Comparison of ENCODE assay signal across 2 cellular contexts in the genomic region with DNA sequence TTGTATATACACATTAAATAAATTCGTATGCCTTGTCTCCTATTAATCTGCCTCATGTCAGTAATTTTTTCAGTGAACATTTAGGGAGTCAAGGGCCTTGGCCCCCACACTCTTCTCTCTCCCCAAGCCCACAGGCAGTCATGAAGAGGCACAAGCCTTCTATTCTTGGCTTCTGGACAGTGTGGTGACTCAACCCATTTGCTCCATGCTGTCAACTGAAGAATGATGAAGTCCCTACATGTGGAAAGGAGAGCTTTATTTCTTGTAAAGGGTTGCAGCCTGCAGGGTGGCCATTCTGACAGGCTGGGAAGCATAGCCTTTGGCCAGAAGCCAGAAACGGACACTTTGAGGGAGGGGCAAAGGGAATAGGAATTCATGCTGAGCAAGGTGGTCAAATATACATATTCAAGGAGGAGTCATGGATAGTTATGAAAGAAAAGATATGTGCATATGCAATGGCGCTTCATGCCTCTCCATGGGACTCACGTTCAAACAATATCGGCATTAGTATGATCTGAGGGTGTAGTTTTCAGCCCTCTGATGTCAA.
TF ChIP-seq lines count a peak whose summit lies in the region.

No MANE protein-coding gene starts in this region.

TF ChIP-seq in SK-N-SH, 30 proteins besides CTCF, POLR2A, EP300 and RAD21 (continued from another document):
- TF ChIP-seq, protein P1, sequence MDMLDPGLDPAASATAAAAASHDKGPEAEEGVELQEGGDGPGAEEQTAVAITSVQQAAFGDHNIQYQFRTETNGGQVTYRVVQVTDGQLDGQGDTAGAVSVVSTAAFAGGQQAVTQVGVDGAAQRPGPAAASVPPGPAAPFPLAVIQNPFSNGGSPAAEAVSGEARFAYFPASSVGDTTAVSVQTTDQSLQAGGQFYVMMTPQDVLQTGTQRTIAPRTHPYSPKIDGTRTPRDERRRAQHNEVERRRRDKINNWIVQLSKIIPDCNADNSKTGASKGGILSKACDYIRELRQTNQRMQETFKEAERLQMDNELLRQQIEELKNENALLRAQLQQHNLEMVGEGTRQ (IDR thresholded peaks at IDR 0.05; ENCODE audit: borderline replicate concordance, low read depth, low read length) = no peak
- TF ChIP-seq, protein P2, sequence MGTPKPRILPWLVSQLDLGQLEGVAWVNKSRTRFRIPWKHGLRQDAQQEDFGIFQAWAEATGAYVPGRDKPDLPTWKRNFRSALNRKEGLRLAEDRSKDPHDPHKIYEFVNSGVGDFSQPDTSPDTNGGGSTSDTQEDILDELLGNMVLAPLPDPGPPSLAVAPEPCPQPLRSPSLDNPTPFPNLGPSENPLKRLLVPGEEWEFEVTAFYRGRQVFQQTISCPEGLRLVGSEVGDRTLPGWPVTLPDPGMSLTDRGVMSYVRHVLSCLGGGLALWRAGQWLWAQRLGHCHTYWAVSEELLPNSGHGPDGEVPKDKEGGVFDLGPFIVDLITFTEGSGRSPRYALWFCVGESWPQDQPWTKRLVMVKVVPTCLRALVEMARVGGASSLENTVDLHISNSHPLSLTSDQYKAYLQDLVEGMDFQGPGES (IDR thresholded peaks at IDR 0.05; ENCODE audit: low read depth, low read length) = no peak
- TF ChIP-seq, protein P3, sequence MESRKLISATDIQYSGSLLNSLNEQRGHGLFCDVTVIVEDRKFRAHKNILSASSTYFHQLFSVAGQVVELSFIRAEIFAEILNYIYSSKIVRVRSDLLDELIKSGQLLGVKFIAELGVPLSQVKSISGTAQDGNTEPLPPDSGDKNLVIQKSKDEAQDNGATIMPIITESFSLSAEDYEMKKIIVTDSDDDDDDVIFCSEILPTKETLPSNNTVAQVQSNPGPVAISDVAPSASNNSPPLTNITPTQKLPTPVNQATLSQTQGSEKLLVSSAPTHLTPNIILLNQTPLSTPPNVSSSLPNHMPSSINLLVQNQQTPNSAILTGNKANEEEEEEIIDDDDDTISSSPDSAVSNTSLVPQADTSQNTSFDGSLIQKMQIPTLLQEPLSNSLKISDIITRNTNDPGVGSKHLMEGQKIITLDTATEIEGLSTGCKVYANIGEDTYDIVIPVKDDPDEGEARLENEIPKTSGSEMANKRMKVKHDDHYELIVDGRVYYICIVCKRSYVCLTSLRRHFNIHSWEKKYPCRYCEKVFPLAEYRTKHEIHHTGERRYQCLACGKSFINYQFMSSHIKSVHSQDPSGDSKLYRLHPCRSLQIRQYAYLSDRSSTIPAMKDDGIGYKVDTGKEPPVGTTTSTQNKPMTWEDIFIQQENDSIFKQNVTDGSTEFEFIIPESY (IDR thresholded peaks at IDR 0.05; ENCODE audit: borderline replicate concordance, low read depth) = no peak
- TF ChIP-seq FOXM1 (IDR thresholded peaks at IDR 0.05; ENCODE audit: low read depth) (no peak), CHD2 (IDR thresholded peaks at IDR 0.05; ENCODE audit: low read length, partially characterized antibody) (no peak), NRF1 (IDR thresholded peaks at IDR 0.05; ENCODE audit: low read depth, low read length) (no peak)
TF ChIP-seq in SK-N-SH: peak in this region for 3.

TF ChIP-seq in SK-N-SH treated with all-trans-retinoic acid at 6 μM for 48 hours, 23 proteins besides CTCF, POLR2A, EP300 and RAD21 (continued from another document):
- TF ChIP-seq, protein P4, sequence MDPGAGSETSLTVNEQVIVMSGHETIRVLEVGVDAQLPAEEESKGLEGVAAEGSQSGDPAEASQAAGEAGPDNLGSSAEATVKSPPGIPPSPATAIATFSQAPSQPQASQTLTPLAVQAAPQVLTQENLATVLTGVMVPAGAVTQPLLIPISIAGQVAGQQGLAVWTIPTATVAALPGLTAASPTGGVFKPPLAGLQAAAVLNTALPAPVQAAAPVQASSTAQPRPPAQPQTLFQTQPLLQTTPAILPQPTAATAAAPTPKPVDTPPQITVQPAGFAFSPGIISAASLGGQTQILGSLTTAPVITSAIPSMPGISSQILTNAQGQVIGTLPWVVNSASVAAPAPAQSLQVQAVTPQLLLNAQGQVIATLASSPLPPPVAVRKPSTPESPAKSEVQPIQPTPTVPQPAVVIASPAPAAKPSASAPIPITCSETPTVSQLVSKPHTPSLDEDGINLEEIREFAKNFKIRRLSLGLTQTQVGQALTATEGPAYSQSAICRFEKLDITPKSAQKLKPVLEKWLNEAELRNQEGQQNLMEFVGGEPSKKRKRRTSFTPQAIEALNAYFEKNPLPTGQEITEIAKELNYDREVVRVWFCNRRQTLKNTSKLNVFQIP (CRISPR knock-in tag; IDR thresholded peaks at IDR 0.05; ENCODE audit: borderline replicate concordance, low read depth) = no peak
- TF ChIP-seq ZFP3 (CRISPR knock-in tag; IDR thresholded peaks at IDR 0.05) (no peak), ZC3H10 (CRISPR knock-in tag; IDR thresholded peaks at IDR 0.05) (no peak), PPARA (CRISPR knock-in tag; IDR thresholded peaks at IDR 0.05; ENCODE audit: borderline replicate concordance) (no peak), RARB (CRISPR knock-in tag; IDR thresholded peaks at IDR 0.05) (no peak), ISL1 (CRISPR knock-in tag; IDR thresholded peaks at IDR 0.05) (no peak), TOX (CRISPR knock-in tag; IDR thresholded peaks at IDR 0.05; ENCODE audit: borderline replicate concordance) (no peak)
- TF ChIP-seq, protein P5, sequence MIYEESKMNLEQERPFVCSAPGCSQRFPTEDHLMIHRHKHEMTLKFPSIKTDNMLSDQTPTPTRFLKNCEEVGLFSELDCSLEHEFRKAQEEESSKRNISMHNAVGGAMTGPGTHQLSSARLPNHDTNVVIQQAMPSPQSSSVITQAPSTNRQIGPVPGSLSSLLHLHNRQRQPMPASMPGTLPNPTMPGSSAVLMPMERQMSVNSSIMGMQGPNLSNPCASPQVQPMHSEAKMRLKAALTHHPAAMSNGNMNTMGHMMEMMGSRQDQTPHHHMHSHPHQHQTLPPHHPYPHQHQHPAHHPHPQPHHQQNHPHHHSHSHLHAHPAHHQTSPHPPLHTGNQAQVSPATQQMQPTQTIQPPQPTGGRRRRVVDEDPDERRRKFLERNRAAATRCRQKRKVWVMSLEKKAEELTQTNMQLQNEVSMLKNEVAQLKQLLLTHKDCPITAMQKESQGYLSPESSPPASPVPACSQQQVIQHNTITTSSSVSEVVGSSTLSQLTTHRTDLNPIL (CRISPR knock-in tag; IDR thresholded peaks at IDR 0.05; ENCODE audit: low read depth) = no peak
- TF ChIP-seq, protein P6, sequence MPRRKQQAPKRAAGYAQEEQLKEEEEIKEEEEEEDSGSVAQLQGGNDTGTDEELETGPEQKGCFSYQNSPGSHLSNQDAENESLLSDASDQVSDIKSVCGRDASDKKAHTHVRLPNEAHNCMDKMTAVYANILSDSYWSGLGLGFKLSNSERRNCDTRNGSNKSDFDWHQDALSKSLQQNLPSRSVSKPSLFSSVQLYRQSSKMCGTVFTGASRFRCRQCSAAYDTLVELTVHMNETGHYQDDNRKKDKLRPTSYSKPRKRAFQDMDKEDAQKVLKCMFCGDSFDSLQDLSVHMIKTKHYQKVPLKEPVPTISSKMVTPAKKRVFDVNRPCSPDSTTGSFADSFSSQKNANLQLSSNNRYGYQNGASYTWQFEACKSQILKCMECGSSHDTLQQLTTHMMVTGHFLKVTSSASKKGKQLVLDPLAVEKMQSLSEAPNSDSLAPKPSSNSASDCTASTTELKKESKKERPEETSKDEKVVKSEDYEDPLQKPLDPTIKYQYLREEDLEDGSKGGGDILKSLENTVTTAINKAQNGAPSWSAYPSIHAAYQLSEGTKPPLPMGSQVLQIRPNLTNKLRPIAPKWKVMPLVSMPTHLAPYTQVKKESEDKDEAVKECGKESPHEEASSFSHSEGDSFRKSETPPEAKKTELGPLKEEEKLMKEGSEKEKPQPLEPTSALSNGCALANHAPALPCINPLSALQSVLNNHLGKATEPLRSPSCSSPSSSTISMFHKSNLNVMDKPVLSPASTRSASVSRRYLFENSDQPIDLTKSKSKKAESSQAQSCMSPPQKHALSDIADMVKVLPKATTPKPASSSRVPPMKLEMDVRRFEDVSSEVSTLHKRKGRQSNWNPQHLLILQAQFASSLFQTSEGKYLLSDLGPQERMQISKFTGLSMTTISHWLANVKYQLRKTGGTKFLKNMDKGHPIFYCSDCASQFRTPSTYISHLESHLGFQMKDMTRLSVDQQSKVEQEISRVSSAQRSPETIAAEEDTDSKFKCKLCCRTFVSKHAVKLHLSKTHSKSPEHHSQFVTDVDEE (CRISPR knock-in tag; IDR thresholded peaks at IDR 0.05) = no peak
